In the genomic region with DNA sequence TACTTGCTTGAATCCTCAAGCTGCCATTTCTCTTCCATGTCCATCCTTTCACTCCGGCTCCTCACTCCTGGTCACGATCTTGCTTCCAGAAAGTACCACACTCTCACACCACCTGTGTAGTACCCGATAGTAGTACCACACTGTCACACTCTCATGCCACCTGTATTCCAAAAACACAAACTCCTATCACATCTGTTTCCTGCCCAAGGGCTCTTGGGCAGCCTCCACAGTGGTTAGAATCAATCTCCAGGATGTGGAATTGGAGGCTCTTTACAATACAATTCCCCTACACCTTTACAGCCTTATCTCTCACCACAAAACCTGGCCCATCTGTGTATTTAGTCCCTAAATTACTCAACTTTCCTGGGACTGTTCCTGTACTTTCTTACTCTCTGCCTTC, we compare ENCODE assay signal across 1 cellular context.
TF ChIP-seq lines count a peak whose summit lies in the region.

No MANE protein-coding gene starts in this region.

TF ChIP-seq in GM12878, 131 proteins besides CTCF, POLR2A, EP300 and RAD21 (continued from another document):
- TF ChIP-seq, protein P1, sequence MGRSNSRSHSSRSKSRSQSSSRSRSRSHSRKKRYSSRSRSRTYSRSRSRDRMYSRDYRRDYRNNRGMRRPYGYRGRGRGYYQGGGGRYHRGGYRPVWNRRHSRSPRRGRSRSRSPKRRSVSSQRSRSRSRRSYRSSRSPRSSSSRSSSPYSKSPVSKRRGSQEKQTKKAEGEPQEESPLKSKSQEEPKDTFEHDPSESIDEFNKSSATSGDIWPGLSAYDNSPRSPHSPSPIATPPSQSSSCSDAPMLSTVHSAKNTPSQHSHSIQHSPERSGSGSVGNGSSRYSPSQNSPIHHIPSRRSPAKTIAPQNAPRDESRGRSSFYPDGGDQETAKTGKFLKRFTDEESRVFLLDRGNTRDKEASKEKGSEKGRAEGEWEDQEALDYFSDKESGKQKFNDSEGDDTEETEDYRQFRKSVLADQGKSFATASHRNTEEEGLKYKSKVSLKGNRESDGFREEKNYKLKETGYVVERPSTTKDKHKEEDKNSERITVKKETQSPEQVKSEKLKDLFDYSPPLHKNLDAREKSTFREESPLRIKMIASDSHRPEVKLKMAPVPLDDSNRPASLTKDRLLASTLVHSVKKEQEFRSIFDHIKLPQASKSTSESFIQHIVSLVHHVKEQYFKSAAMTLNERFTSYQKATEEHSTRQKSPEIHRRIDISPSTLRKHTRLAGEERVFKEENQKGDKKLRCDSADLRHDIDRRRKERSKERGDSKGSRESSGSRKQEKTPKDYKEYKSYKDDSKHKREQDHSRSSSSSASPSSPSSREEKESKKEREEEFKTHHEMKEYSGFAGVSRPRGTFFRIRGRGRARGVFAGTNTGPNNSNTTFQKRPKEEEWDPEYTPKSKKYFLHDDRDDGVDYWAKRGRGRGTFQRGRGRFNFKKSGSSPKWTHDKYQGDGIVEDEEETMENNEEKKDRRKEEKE (IDR thresholded peaks at IDR 0.05): no peak
- TF ChIP-seq, protein P2, sequence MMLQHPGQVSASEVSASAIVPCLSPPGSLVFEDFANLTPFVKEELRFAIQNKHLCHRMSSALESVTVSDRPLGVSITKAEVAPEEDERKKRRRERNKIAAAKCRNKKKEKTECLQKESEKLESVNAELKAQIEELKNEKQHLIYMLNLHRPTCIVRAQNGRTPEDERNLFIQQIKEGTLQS (IDR thresholded peaks at IDR 0.05; ENCODE audit: borderline replicate concordance, extremely low read depth, low read depth, low read length): no peak
- no peak for TF ChIP-seq BACH1 (IDR thresholded peaks at IDR 0.05; ENCODE audit: borderline replicate concordance)
- TF ChIP-seq NFIC (IDR thresholded peaks at IDR 0.05; ENCODE audit: low read depth, low read length): no peak
- TF ChIP-seq, protein P3, sequence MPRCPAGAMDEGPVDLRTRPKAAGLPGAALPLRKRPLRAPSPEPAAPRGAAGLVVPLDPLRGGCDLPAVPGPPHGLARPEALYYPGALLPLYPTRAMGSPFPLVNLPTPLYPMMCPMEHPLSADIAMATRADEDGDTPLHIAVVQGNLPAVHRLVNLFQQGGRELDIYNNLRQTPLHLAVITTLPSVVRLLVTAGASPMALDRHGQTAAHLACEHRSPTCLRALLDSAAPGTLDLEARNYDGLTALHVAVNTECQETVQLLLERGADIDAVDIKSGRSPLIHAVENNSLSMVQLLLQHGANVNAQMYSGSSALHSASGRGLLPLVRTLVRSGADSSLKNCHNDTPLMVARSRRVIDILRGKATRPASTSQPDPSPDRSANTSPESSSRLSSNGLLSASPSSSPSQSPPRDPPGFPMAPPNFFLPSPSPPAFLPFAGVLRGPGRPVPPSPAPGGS (IDR thresholded peaks at IDR 0.05; ENCODE audit: borderline replicate concordance, insufficient read depth, low read depth, low read length, poor library complexity, severe bottlenecking): no peak
- no peak for TF ChIP-seq BRCA1 (IDR thresholded peaks at IDR 0.05; ENCODE audit: low read depth, low read length)
- no peak for TF ChIP-seq POLR2AphosphoS5 (IDR thresholded peaks at IDR 0.05; ENCODE audit: low read length)
- no peak for TF ChIP-seq SIN3A (IDR thresholded peaks at IDR 0.05; ENCODE audit: low read depth, low read length)
